Comparison of ENCODE assay signal across 1 cellular context in genomic region chr6:159761135-159761872, GRCh38.
A peak's percentile ranks its signal among the peaks of the same experiment; 100 is the strongest.
TF ChIP-seq lines count a peak whose summit lies in the region.

No MANE protein-coding gene starts in this region.

TF ChIP-seq in WTC11, 78 proteins besides CTCF, POLR2A, EP300 and RAD21 (continued from another document):
- 0 out of 2 replicates have a peak, but pooled peaks have one; percentile 45 for TF ChIP-seq AR (CRISPR knock-in tag; IDR thresholded peaks at IDR 0.05)
